ENCODE assay signal across 22 cellular contexts in genomic region chr10:55263327-55263726, GRCh38.
"Had no signal": no experiment of that assay in that cellular context is flagged by ENCODE, and none has a peak within 500 bp of the region (broad histone marks: within the 10 kb centered on the region; RNA-seq: fewer than 3 reads in every experiment).

No MANE protein-coding gene starts in this region.

- ATAC-seq: activated CD8-positive, alpha-beta memory T cell treated with anti-CD3 and anti-CD28 coated beads, Interleukin-2, amount 10 ng/mL, durations not matched to agents 7 days and 5 days; activated CD8-positive, alpha-beta T cell treated with anti-CD3 and anti-CD28 coated beads, Interleukin-2, amount 10 ng/mL, durations not matched to agents 7 days and 5 days; gastrocnemius medialis; left colon; natural killer cell had no signal

- H3K9me3 ChIP-seq: adrenal gland, ascending aorta, colonic mucosa, gastrocnemius medialis, tibial nerve had no signal

- H3K4me3 ChIP-seq: adrenal gland, ascending aorta, cardiac muscle cell, colonic mucosa, gastrocnemius medialis, neural progenitor cell, tibial nerve had no signal

- H3K4me1 ChIP-seq: adrenal gland, ascending aorta, colonic mucosa, gastrocnemius medialis, neural progenitor cell, tibial nerve had no signal

- H3K4me1 Mint-ChIP-seq: activated B cell treated with CpG ODN at 0.5 μM for 24 hours; activated CD8-positive, alpha-beta memory T cell treated with anti-CD3 and anti-CD28 coated beads, Interleukin-2, amount 10 ng/mL, durations not matched to agents 7 days and 5 days; brain; natural killer cell; neural progenitor cell had no signal

- H3K36me3 Mint-ChIP-seq: activated CD8-positive, alpha-beta memory T cell treated with anti-CD3 and anti-CD28 coated beads, Interleukin-2, amount 10 ng/mL, durations not matched to agents 7 days and 5 days; activated naive CD8-positive, alpha-beta T cell; brain; natural killer cell; neural progenitor cell had no signal

- H3K27me3 Mint-ChIP-seq: activated B cell treated with CpG ODN at 0.5 μM for 24 hours; activated CD8-positive, alpha-beta memory T cell treated with anti-CD3 and anti-CD28 coated beads, Interleukin-2, amount 10 ng/mL, durations not matched to agents 7 days and 5 days; activated naive CD8-positive, alpha-beta T cell had no signal

- DNase-seq: activated B cell treated with CpG ODN at 0.5 μM for 24 hours; activated CD4-positive, alpha-beta T cell treated with anti-CD3 and anti-CD28 coated beads, Interleukin-2, amount 50 U/mL, for 1 hour; activated CD8-positive, alpha-beta memory T cell treated with anti-CD3 and anti-CD28 coated beads, Interleukin-2, amount 10 ng/mL, durations not matched to agents 7 days and 5 days; activated CD8-positive, alpha-beta T cell treated with anti-CD3 and anti-CD28 coated beads, Interleukin-2, amount 10 ng/mL, durations not matched to agents 7 days and 5 days; activated effector memory CD4-positive, alpha-beta T cell treated with Interleukin-2 at 50 U/mL for 16 hours; activated naive CD4-positive, alpha-beta T cell treated with Interleukin-2 at 50 U/mL for 16 hours; activated T-cell treated with anti-CD3 and anti-CD28 coated beads for 4 hours; cerebellar nuclear complex; colonic mucosa; effector memory CD4-positive, alpha-beta T cell; gastrocnemius medialis; left colon; natural killer cell; stimulated activated CD4-positive, alpha-beta T cell treated with anti-CD3 and anti-CD28 coated beads, Interleukin-2, amount 100 ng/mL, for 48 hours; stimulated activated naive CD4-positive, alpha-beta T cell treated with Interleukin-2 at 50 U/mL for 16 hours had no signal

- H3K9ac ChIP-seq: neural progenitor cell had no signal

- H3K4me3 Mint-ChIP-seq: activated B cell treated with CpG ODN at 0.5 μM for 24 hours; activated CD8-positive, alpha-beta memory T cell treated with anti-CD3 and anti-CD28 coated beads, Interleukin-2, amount 10 ng/mL, durations not matched to agents 7 days and 5 days; activated CD8-positive, alpha-beta T cell treated with anti-CD3 and anti-CD28 coated beads, Interleukin-2, amount 10 ng/mL, durations not matched to agents 7 days and 5 days; activated naive CD8-positive, alpha-beta T cell; brain; natural killer cell; neural progenitor cell had no signal

- H3K36me3 ChIP-seq: adrenal gland, ascending aorta, cardiac muscle cell, colonic mucosa, gastrocnemius medialis, neural progenitor cell, tibial nerve had no signal

- H3K27ac ChIP-seq: adrenal gland, ascending aorta, cardiac muscle cell, colonic mucosa, gastrocnemius medialis, neural progenitor cell, tibial nerve had no signal

- H3K4me2 ChIP-seq: neural progenitor cell had no signal

- H3K27me3 ChIP-seq: adrenal gland, ascending aorta, cardiac muscle cell, colonic mucosa, gastrocnemius medialis, neural progenitor cell, tibial nerve had no signal

- H3K27ac Mint-ChIP-seq: activated B cell treated with CpG ODN at 0.5 μM for 24 hours; activated CD8-positive, alpha-beta memory T cell treated with anti-CD3 and anti-CD28 coated beads, Interleukin-2, amount 10 ng/mL, durations not matched to agents 7 days and 5 days; activated CD8-positive, alpha-beta T cell treated with anti-CD3 and anti-CD28 coated beads, Interleukin-2, amount 10 ng/mL, durations not matched to agents 7 days and 5 days; activated naive CD8-positive, alpha-beta T cell; brain; natural killer cell; neural progenitor cell had no signal

- H3K9me3 Mint-ChIP-seq: activated B cell treated with CpG ODN at 0.5 μM for 24 hours, brain, neural progenitor cell had no signal
